Comparison of ENCODE assay signal across 7 cellular contexts in the genomic region with DNA sequence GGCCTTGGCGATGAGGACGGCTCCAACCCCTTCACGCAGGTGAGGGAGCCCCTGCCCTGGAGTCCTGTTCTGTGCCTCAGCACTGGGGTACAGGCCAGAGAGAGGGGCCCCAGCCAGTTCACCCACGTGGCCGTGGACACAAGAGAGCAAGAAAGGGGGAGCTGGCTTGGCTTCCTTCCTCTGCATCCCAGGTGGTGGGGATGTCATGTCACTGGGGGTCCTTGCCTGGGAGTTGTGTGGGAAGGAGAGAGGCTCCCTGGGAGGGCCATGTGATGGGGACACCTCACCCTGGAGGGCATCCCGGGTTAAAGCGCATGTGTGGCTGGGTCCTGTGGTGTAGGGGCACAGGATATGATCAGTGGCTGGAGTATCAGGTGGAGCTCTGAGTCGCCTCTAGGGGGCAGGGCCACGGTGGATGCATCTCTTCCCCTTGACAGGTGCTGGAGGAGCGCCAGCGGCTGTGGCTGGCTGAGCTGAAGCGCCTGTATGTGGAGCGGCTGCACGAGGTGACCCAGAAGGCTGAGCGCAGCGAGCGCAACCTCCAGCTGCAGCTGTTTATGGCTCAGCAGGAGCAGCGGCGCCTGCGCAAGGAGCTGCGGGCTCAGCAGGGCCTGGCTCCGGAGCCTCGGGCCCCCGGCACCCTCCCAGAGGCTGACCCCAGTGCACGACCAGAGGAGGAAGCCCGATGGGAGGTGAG. TPM values are rescaled to one million over a fixed set of nuclear protein-coding genes. Genes with fewer than 3 reads are reported as not detected.
DNase-seq lines count a peak whose midpoint lies in the region; ATAC-seq, FAIRE-seq and TF ChIP-seq lines count a peak whose summit lies in the region.

No MANE protein-coding gene starts in this region.

- no peak overlapping the region for H2AFZ ChIP-seq in keratinocyte (ENCODE audit: control insufficient read depth, low read length)

- H4K20me1 ChIP-seq in keratinocyte (ENCODE audit: control insufficient read depth, extremely low read depth, insufficient read depth, low read length): no peaks in the 10 kb centered on the region

- DNase-seq in NCI-H1436 treated with DMSO at 0.1 percent for 48 hours (lab: John Stamatoyannopoulos, UW) (peak; percentile 25), T-helper 2 cell (peak; percentile 50 to 93 (median 70)), amniotic epithelial cell (ENCODE audit: low read depth) (peak; percentile 62), keratinocyte (ENCODE audit: low read depth, low spot score) (no peak)
- peak; percentile 77 to 85 for DNase-seq in stimulated activated CD4-positive, alpha-beta T cell treated with anti-CD3 and anti-CD28 coated beads, Interleukin-2, amount 100 ng/mL, for 24 hours

- no peak overlapping the region for H3K4me3 ChIP-seq in keratinocyte (ENCODE audit: control insufficient read depth in 2 of 3, extremely low read depth in 1 of 3, insufficient read depth in 2 of 3, low read depth in 1 of 3, low read length in 3 of 3)

- no peaks in the 10 kb centered on the region for H3K9me3 ChIP-seq in keratinocyte (ENCODE audit: control insufficient read depth, low read depth, low read length)

- H3K79me2 ChIP-seq in keratinocyte (ENCODE audit: control insufficient read depth, insufficient read depth, low read length): peaks cover 4% of the 10 kb centered on the region

- peaks cover 10% of the 10 kb centered on the region for H3K4me1 ChIP-seq in keratinocyte (ENCODE audit: control insufficient read depth, extremely low read depth, insufficient read depth, low read length)

- H3K27ac ChIP-seq in keratinocyte (ENCODE audit: control insufficient read depth, insufficient read depth, low read length): no peak overlapping the region

- ATAC-seq in GM18517 (IDR thresholded peaks at IDR 0.05; ENCODE audit: unreplicated experiment) (peak; percentile 79), HG02870 (IDR thresholded peaks at IDR 0.05; ENCODE audit: unreplicated experiment) (peak; percentile 78)

- peak in 2 of 3 experiments; percentile 57 to 69 for TF ChIP-seq CTCF in keratinocyte (optimal IDR thresholded peaks at IDR 0.05 in 1 of 3, IDR thresholded peaks at IDR 0.05 in 1 of 3, conservative IDR thresholded peaks at IDR 0.05 in 1 of 3; ENCODE audit: extremely low read depth in 1 of 3, insufficient read depth in 2 of 3, low read length in 3 of 3)

- no peaks in the 10 kb centered on the region for H3K9me1 ChIP-seq in keratinocyte (ENCODE audit: control insufficient read depth, extremely low read depth, insufficient read depth, low read length)

- H3K27me3 ChIP-seq in keratinocyte (ENCODE audit: control insufficient read depth, extremely low read depth, insufficient read depth, low read length): no peaks in the 10 kb centered on the region

- H3K4me2 ChIP-seq in keratinocyte (ENCODE audit: control insufficient read depth, extremely low read depth, insufficient read depth, low read depth, low read length): no peak overlapping the region

- H3K36me3 ChIP-seq in keratinocyte (ENCODE audit: control insufficient read depth in 2 of 2, extremely low read depth in 1 of 2, insufficient read depth in 2 of 2, low read length in 2 of 2): peaks cover 5 to 6% of the 10 kb centered on the region in 2 experiments

- H3K9ac ChIP-seq in keratinocyte (ENCODE audit: control insufficient read depth, extremely low read depth, insufficient read depth, low read length): no peak overlapping the region

- dilution Hi-C loops in keratinocyte (cut with MboI; ENCODE audit: extremely low pct_ligation_motif_present, low sequenced_read_pairs): no loop called here

- no peak for FAIRE-seq in keratinocyte (lab: Jason Lieb, UNC)

RNA-seq across cellular contexts. Expression of gene N4BP3, which starts 7.5 kb away (rescaled TPM):
- 1.0 to 1.9 TPM (median 1.3 TPM) in 3 replicates for polyA plus RNA-seq in keratinocyte
- 0.99 TPM for polyA plus RNA-seq in keratinocyte (2011; ENCODE audit: low read depth)
- polyA plus RNA-seq in keratinocyte (2011; cell fraction: cytosol; rRNA removed): 0.77 and 1.4 TPM in 2 replicates
- polyA plus RNA-seq in keratinocyte (2011; cell fraction: nucleus; rRNA removed): 2.6 and 3.3 TPM in 2 replicates
- polyA plus RNA-seq in keratinocyte (2012; ENCODE audit: low replicate concordance): 1.9 TPM in 2 replicates
- 1.1 to 2.8 TPM (median 1.4 TPM) in 3 replicates for polyA minus RNA-seq in keratinocyte
- 3.6 TPM for polyA minus RNA-seq in keratinocyte (2011; cell fraction: cytosol; rRNA and poly(A)+ RNA removed)
- polyA minus RNA-seq in keratinocyte (2011; cell fraction: nucleus; rRNA and poly(A)+ RNA removed): 2.0 and 2.2 TPM in 2 replicates

RNA-seq across cellular contexts. Expression of gene RMND5B, which starts 10.0 kb away (rescaled TPM):
- polyA plus RNA-seq in keratinocyte: 15.5 to 20.2 TPM (median 15.8 TPM) in 3 replicates
- 22.2 TPM for polyA plus RNA-seq in keratinocyte (2011; ENCODE audit: low read depth)
- 12.3 and 16.5 TPM in 2 replicates for polyA plus RNA-seq in keratinocyte (2011; cell fraction: cytosol; rRNA removed)
- 24.9 and 27.3 TPM in 2 replicates for polyA plus RNA-seq in keratinocyte (2011; cell fraction: nucleus; rRNA removed)
- polyA plus RNA-seq in keratinocyte (2012; ENCODE audit: low replicate concordance): 13.7 and 27.7 TPM in 2 replicates
- 14.9 to 21.6 TPM (median 17.6 TPM) in 3 replicates for polyA minus RNA-seq in keratinocyte
- polyA minus RNA-seq in keratinocyte (2011; cell fraction: cytosol; rRNA and poly(A)+ RNA removed): 10.0 TPM
- 9.2 and 11.3 TPM in 2 replicates for polyA minus RNA-seq in keratinocyte (2011; cell fraction: nucleus; rRNA and poly(A)+ RNA removed)

RNA-seq across cellular contexts. Expression of gene NHP2, which starts 32.9 kb away (rescaled TPM):
- 144 to 186 TPM (median 175 TPM) in 3 replicates for polyA plus RNA-seq in keratinocyte
- 55.0 TPM for polyA plus RNA-seq in keratinocyte (2011; ENCODE audit: low read depth)
- polyA plus RNA-seq in keratinocyte (2011; cell fraction: cytosol; rRNA removed): 161 and 229 TPM in 2 replicates
- polyA plus RNA-seq in keratinocyte (2011; cell fraction: nucleus; rRNA removed): 73.0 and 74.2 TPM in 2 replicates
- 154 and 229 TPM in 2 replicates for polyA plus RNA-seq in keratinocyte (2012; ENCODE audit: low replicate concordance)
- polyA minus RNA-seq in keratinocyte: 63.5 to 87.2 TPM (median 78.0 TPM) in 3 replicates
- polyA minus RNA-seq in keratinocyte (2011; cell fraction: cytosol; rRNA and poly(A)+ RNA removed): 167 TPM
- polyA minus RNA-seq in keratinocyte (2011; cell fraction: nucleus; rRNA and poly(A)+ RNA removed): 22.8 and 23.2 TPM in 2 replicates
